Comparison of ENCODE assay signal across 18 cellular contexts in the genomic region with DNA sequence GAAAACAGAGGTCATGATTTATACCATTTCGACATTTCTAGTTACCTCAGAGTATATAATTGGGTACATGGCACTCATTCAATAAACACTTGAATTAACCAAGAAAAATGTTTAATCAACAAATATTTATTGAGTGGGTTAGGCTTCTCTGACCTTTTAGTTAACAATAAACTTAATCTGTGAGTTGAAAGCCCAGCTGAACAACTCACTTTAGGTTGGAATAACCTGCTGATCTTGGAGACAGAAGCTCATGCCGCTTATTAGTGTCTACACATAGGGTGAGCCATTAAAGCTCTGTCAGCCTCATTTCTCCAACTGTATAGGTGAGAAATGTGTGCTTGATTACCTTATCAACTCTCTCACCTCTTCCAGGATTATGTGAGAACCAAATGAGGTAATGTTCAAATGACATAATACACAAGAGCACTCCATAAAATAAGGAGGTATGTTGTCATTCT.
DNase-seq lines count a peak whose midpoint lies in the region; TF ChIP-seq lines count a peak whose summit lies in the region.
"Had no signal": no experiment of that assay in that cellular context is flagged by ENCODE, and none has a peak within 500 bp of the region (broad histone marks: within the 10 kb centered on the region; RNA-seq: fewer than 3 reads in every experiment).

No MANE protein-coding gene starts in this region.

- no peaks in the 10 kb centered on the region for H3K9me2 ChIP-seq in Karpas-422 (replicated peaks; ENCODE audit: insufficient read depth, low read length)
- H3K9me2 ChIP-seq: SK-N-SH had no signal

- intact Hi-C loops in thyroid gland (cut with DNase I) = no loop called here

- 94% methylated on average over 2 of the region's 2 CpGs for WGBS in thyroid gland, 2 donors

- DNase-seq in DMS153 treated with DMSO at 0.1 percent for 48 hours (lab: John Stamatoyannopoulos, UW; ENCODE audit: unreplicated experiment) (peak; percentile 27), Karpas-422 (peak; percentile 20), NCI-H748 treated with DMSO at 0.1 percent for 48 hours (lab: John Stamatoyannopoulos, UW) (peak; percentile 29), renal cortical epithelial cell (ENCODE audit: low read depth) (peak; percentile 37), middle frontal gyrus (ENCODE audit: extremely low spot score, low spot score) (no peak), thyroid gland (no peak), NCI-H187 treated with DMSO at 0.1 percent for 48 hours (lab: John Stamatoyannopoulos, UW) (no peak)
- DNase-seq: CD4-positive, CD25-positive, alpha-beta regulatory T cell; DND-41; MV-4-11; NCI-H1694; NCI-H510A; NK-92 treated with Interleukin-12 subunit alpha and Interleukin-12 subunit beta, amount 100 ng/mL, for 24 hours; SHP77; SK-N-SH; T-cell had no signal

- H4K20me1 ChIP-seq in Karpas-422 (ENCODE audit: insufficient read depth, low read depth, low read length) = no peaks in the 10 kb centered on the region

- no peak for TF ChIP-seq POLR2A in thyroid gland (IDR thresholded peaks at IDR 0.05)

- no peak overlapping the region for H3K27ac ChIP-seq in Karpas-422 (ENCODE audit: low read length)
- no peak overlapping the region for H3K27ac ChIP-seq in thyroid gland
- H3K27ac ChIP-seq: HL-60 had no signal

- no peak overlapping the region for H2AFZ ChIP-seq in Karpas-422 (ENCODE audit: low read length)

- H3K4me2 ChIP-seq in Karpas-422 (ENCODE audit: low read depth, low read length, poor library complexity, severe bottlenecking) = no peak overlapping the region
- H3K4me2 ChIP-seq: SK-N-SH had no signal

- H3K36me3 ChIP-seq in Karpas-422 (ENCODE audit: insufficient read depth, low read length) (no peaks in the 10 kb centered on the region), thyroid gland (no peaks in the 10 kb centered on the region)
- H3K36me3 ChIP-seq: HAP-1 had no signal

- H3K27me3 ChIP-seq in Karpas-422 (ENCODE audit: low read length) (no peaks in the 10 kb centered on the region), thyroid gland (no peaks in the 10 kb centered on the region)

- H3K4me1 ChIP-seq in Karpas-422 (ENCODE audit: low read length) = no peaks in the 10 kb centered on the region
- H3K4me1 ChIP-seq in thyroid gland = peaks cover 0 to 6% of the 10 kb centered on the region in 2 donors
- H3K4me1 ChIP-seq: HAP-1 had no signal

- H3K9me3 ChIP-seq in Karpas-422 (ENCODE audit: low read length) (no peaks in the 10 kb centered on the region), thyroid gland (no peaks in the 10 kb centered on the region)
- H3K9me3 ChIP-seq: HAP-1, SK-N-SH had no signal

- no peak for TF ChIP-seq CTCF in thyroid gland (IDR thresholded peaks at IDR 0.05)

- no peaks in the 10 kb centered on the region for H3K79me2 ChIP-seq in Karpas-422 (ENCODE audit: low read length)

- H3K9ac ChIP-seq in Karpas-422 (ENCODE audit: low read length) = no peak overlapping the region
- H3K9ac ChIP-seq: SK-N-SH had no signal

- no peak overlapping the region for H3K4me3 ChIP-seq in Karpas-422 (ENCODE audit: low read length)
- H3K4me3 ChIP-seq in thyroid gland (replicated peaks in 1 of 3) = no peak overlapping the region
- H3K4me3 ChIP-seq: HAP-1 had no signal

Comparison
In these comparisons a context has a peak if more than half of its experiments do, and no peak if none do; other contexts are left out.
1. DNase-seq: peak in DMS153 treated with DMSO at 0.1 percent for 48 hours (single experiment), Karpas-422 (single experiment), NCI-H748 treated with DMSO at 0.1 percent for 48 hours (single experiment) and renal cortical epithelial cell (single experiment); none in middle frontal gyrus (single experiment), thyroid gland (0 of 2) and NCI-H187 treated with DMSO at 0.1 percent for 48 hours (single experiment).